In the genomic region with DNA sequence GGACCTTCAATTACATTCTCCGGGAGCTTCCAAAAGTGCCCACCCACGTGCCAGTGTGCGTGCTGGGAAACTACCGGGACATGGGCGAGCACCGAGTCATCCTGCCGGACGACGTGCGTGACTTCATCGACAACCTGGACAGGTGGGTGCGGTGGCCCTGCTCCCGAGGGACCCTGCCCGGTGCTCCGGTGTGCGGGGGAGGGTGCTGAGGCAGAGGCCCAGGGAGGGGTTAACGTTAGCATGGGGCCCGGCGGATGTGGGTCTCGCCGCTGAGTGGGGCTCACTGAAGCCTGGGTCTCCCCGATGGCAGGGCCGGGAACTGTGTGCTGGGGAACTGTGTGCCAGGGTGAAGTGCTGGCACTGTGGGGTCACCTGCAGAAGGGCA, we compare ENCODE assay signal across 20 cellular contexts. TPM values are rescaled to one million over a fixed set of nuclear protein-coding genes. Genes with fewer than 3 reads are reported as not detected.
DNase-seq lines count a peak whose midpoint lies in the region; ATAC-seq, FAIRE-seq and TF ChIP-seq lines count a peak whose summit lies in the region.
"Had no signal": no experiment of that assay in that cellular context is flagged by ENCODE, and none has a peak within 500 bp of the region (broad histone marks: within the 10 kb centered on the region; RNA-seq: fewer than 3 reads in every experiment).

No MANE protein-coding gene starts in this region.

- H3K4me3 Mint-ChIP-seq in glutamatergic neuron (ENCODE audit: unreplicated experiment) (no peak overlapping the region), MCF 10A (ENCODE audit: unreplicated experiment) (no peak overlapping the region)
- H3K4me3 Mint-ChIP-seq: CD4-positive, alpha-beta memory T cell had no signal

- H3K4me3 ChIP-seq in right atrium auricular region = no peak overlapping the region
- no peak overlapping the region for H3K4me3 ChIP-seq in HepG2 (replicated peaks in 1 of 3; ENCODE audit: insufficient read depth in 1 of 3, low read depth in 2 of 3, low read length in 3 of 3)
- H3K4me3 ChIP-seq: SJCRH30 had no signal

- TF ChIP-seq EP300 in HepG2 (IDR thresholded peaks at IDR 0.05; ENCODE audit: low read depth in 2 of 2, low read length in 2 of 2) (no peak), HepG2 (CRISPR knock-in tag; IDR thresholded peaks at IDR 0.05; ENCODE audit: borderline replicate concordance) (no peak)

- H3K4me1 ChIP-seq in right atrium auricular region = no peaks in the 10 kb centered on the region
- H3K4me1 ChIP-seq in HepG2 (ENCODE audit: insufficient read depth, low read length) = no peaks in the 10 kb centered on the region
- H3K4me1 ChIP-seq: SJCRH30 had no signal

- H3K9me3 Mint-ChIP-seq in glutamatergic neuron (ENCODE audit: unreplicated experiment) = peaks cover 12% of the 10 kb centered on the region
- no peaks in the 10 kb centered on the region for H3K9me3 Mint-ChIP-seq in MCF 10A (ENCODE audit: unreplicated experiment)
- H3K9me3 Mint-ChIP-seq: CD4-positive, alpha-beta memory T cell had no signal

- TF ChIP-seq CTCF in right atrium auricular region (IDR thresholded peaks at IDR 0.05) (no peak), glutamatergic neuron (IDR thresholded peaks at IDR 0.05; ENCODE audit: partially characterized antibody, unreplicated experiment) (no peak), HepG2 (CRISPR knock-in tag; IDR thresholded peaks at IDR 0.05) (no peak), MCF 10A (IDR thresholded peaks at IDR 0.05; ENCODE audit: unreplicated experiment) (no peak)

- no peak overlapping the region for H3K9ac ChIP-seq in HepG2 (ENCODE audit: insufficient read depth, low read depth, low read length)
- H3K9ac ChIP-seq: KMS-11 had no signal

- FAIRE-seq in HepG2 (lab: Jason Lieb, UNC) = no peak
- FAIRE-seq: GM12892, GM18507 had no signal

- peaks cover 18% of the 10 kb centered on the region for H3K27me3 Mint-ChIP-seq in glutamatergic neuron (ENCODE audit: unreplicated experiment)
- H3K27me3 Mint-ChIP-seq in MCF 10A (ENCODE audit: insufficient read depth, unreplicated experiment) = no peaks in the 10 kb centered on the region
- H3K27me3 Mint-ChIP-seq: CD4-positive, alpha-beta memory T cell had no signal

- peak; percentile 33 for DNase-seq in Right ventricle myocardium superior
- DNase-seq in right atrium auricular region (ENCODE audit: low spot score) = no peak
- DNase-seq in glutamatergic neuron = peak; percentile 14
- DNase-seq in HepG2 (ENCODE audit: low spot score) = no peak
- DNase-seq in stimulated activated CD4-positive, alpha-beta T cell treated with anti-CD3 and anti-CD28 coated beads, Interleukin-4, amount 100 ng/mL, for 24 hours = no peak
- DNase-seq in MCF 10A (ENCODE audit: unreplicated experiment) = no peak
- DNase-seq: 8988T, EL, NCI-H1417 treated with DMSO at 0.1 percent for 48 hours, NCI-H1930, NCI-H345, NCI-H524 treated with DMSO at 0.1 percent for 48 hours, RPMI8226, SJCRH30 had no signal

- no peak for ATAC-seq in Right ventricle myocardium superior (ENCODE audit: poor library complexity)
- ATAC-seq in HepG2 = no peak
- ATAC-seq in HG02970 (IDR thresholded peaks at IDR 0.05; ENCODE audit: low FRiP score, unreplicated experiment) = no peak
- no peak for ATAC-seq in GM19452 (IDR thresholded peaks at IDR 0.05; ENCODE audit: unreplicated experiment)

- H3K36me3 Mint-ChIP-seq in glutamatergic neuron (ENCODE audit: unreplicated experiment) (no peaks in the 10 kb centered on the region), MCF 10A (ENCODE audit: insufficient read depth, unreplicated experiment) (peaks cover 39% of the 10 kb centered on the region)

- H3K27ac Mint-ChIP-seq in glutamatergic neuron (ENCODE audit: unreplicated experiment) = no peak overlapping the region
- H3K27ac Mint-ChIP-seq in MCF 10A (ENCODE audit: low read depth, unreplicated experiment) = no peak overlapping the region
- H3K27ac Mint-ChIP-seq: CD4-positive, alpha-beta memory T cell had no signal

- TF ChIP-seq RAD21 in HepG2 (CRISPR knock-in tag; IDR thresholded peaks at IDR 0.05) = no peak

- H2AFZ ChIP-seq in HepG2 (ENCODE audit: low read length) = no peak overlapping the region

- H3K4me1 Mint-ChIP-seq in glutamatergic neuron (ENCODE audit: low read depth, unreplicated experiment) (peaks cover 5% of the 10 kb centered on the region), MCF 10A (ENCODE audit: insufficient read depth, unreplicated experiment) (no peaks in the 10 kb centered on the region)
- H3K4me1 Mint-ChIP-seq: CD4-positive, alpha-beta memory T cell had no signal

- no peaks in the 10 kb centered on the region for H4K20me1 ChIP-seq in HepG2 (ENCODE audit: insufficient read depth, low read length)

- TF ChIP-seq POLR2A in HepG2 (IDR thresholded peaks at IDR 0.05; ENCODE audit: insufficient read depth in 1 of 2, low read depth in 2 of 2, low read length in 2 of 2) = 0 out of 4 replicates have a peak, but pooled peaks of 1 of the 2 experiments have one; percentile 20

- no peaks in the 10 kb centered on the region for H3K27me3 ChIP-seq in right atrium auricular region
- H3K27me3 ChIP-seq in HepG2 (ENCODE audit: control insufficient read depth in 1 of 2, insufficient read depth in 2 of 2, low read length in 2 of 2) = no peaks in the 10 kb centered on the region
- H3K27me3 ChIP-seq: SJCRH30 had no signal

- H3K79me2 ChIP-seq in HepG2 (ENCODE audit: insufficient read depth, low read length) = no peaks in the 10 kb centered on the region

- no peak overlapping the region for H3K27ac ChIP-seq in right atrium auricular region
- H3K27ac ChIP-seq in HepG2 (ENCODE audit: extremely low read length, insufficient read depth, low read length) = no peak overlapping the region
- H3K27ac ChIP-seq: KMS-11, SJCRH30 had no signal

- in situ Hi-C loops in HepG2 (cut with HindIII; ENCODE audit: extremely low pct_ligation_motif_present, low pct_unique_long_range_greater_than_20kb) = no loop called here

- H3K9me3 ChIP-seq in right atrium auricular region (no peaks in the 10 kb centered on the region), HepG2 (ENCODE audit: low read length) (no peaks in the 10 kb centered on the region)
- H3K9me3 ChIP-seq: SJCRH30 had no signal

- H3K4me2 ChIP-seq in HepG2 (ENCODE audit: low read depth, low read length) = no peak overlapping the region
- H3K4me2 ChIP-seq: KMS-11 had no signal

- intact Hi-C loops in Right ventricle myocardium superior (cut with DNase I) = no loop called here
- intact Hi-C loops in HepG2 (cut with micrococcal nuclease; ENCODE audit: unreplicated experiment) = no loop called here
- intact Hi-C loops in MCF 10A (cut with micrococcal nuclease) = no loop called here

- WGBS in HepG2 (ENCODE audit: low lambda C conversion rate) = 99% methylated on average over 21 of the region's 23 CpGs

- H3K36me3 ChIP-seq in right atrium auricular region (peaks cover 54% of the 10 kb centered on the region), HepG2 (replicated peaks in 1 of 2; ENCODE audit: control insufficient read depth in 1 of 2, insufficient read depth in 2 of 2, low read length in 2 of 2) (peaks cover 36 to 59% of the 10 kb centered on the region in 2 experiments)

- POLR2A ChIA-PET in HepG2 (lab: Yijun Ruan, JAX) (no interaction called here), MCF 10A (lab: Yijun Ruan, JAX) (interaction anchor here (0.8 to 1.4 kb wide), 3 partner anchors 11 to 23 kb away, joined by 3 to 5 read pairs (median 5); no protein-coding TSS in a partner anchor)

- BruUV-seq in HepG2 (replicated peaks; lab: Mats Ljungman, UMichigan) (no TSS peak), MCF 10A (replicated peaks; lab: Mats Ljungman, UMichigan) (no TSS peak)

- CTCF ChIA-PET in HepG2 (lab: Yijun Ruan, JAX; ENCODE audit: low intra/inter-chr PET ratio, low total read pairs) (no interaction called here), MCF 10A (lab: Yijun Ruan, JAX) (interaction anchor here (0.6 to 1.0 kb wide), 3 partner anchors 9 to 103 kb away, joined by 3 read pairs; no protein-coding TSS in a partner anchor)

RNA-seq across cellular contexts. Expression of gene AJM1, which starts 10.6 kb away (rescaled TPM):
- total RNA-seq in Right ventricle myocardium superior (7.3 TPM), right atrium auricular region (1 to 10 TPM; 2.7 to 3.0 TPM), glutamatergic neuron (ENCODE audit: unreplicated experiment) (15.3 TPM), HepG2 (2016; rRNA removed; fragmentation: Illumina TruSeq; extraction: Trizol) (0.48 and 1.1 TPM in 2 replicates), MCF 10A (2022) (5.6 and 5.7 TPM in 2 replicates)
- total RNA-seq in HepG2 (2016; cell fraction: cytosol; rRNA removed; fragmentation: Illumina TruSeq; extraction: Trizol; ENCODE audit: low read depth) = 0.61 and 0.71 TPM in 2 replicates
- total RNA-seq in HepG2 (2016; cell fraction: insoluble cytoplasmic fraction; rRNA removed; fragmentation: Illumina TruSeq; extraction: Trizol) = 0.30 and 1.00 TPM in 2 replicates
- 0.59 and 0.90 TPM in 2 replicates for total RNA-seq in HepG2 (2016; cell fraction: membrane; rRNA removed; fragmentation: Illumina TruSeq; extraction: Trizol)
- total RNA-seq in HepG2 (2016; cell fraction: nucleus; rRNA removed; fragmentation: Illumina TruSeq; extraction: Trizol) = 1.0 TPM in 2 replicates
- 1.2 and 1.4 TPM in 2 replicates for polyA plus RNA-seq in HepG2 (2011; rRNA removed)
- 0.45 and 0.97 TPM in 2 replicates for polyA plus RNA-seq in HepG2 (2011; cell fraction: cytosol; rRNA removed)
- polyA plus RNA-seq in HepG2 (2011; cell fraction: nucleus; rRNA removed) = 22.1 and 27.9 TPM in 2 replicates
- 2.2 TPM in 2 replicates for polyA plus RNA-seq in HepG2 (2012)
- polyA plus RNA-seq in HepG2 (2016; cell fraction: cytosol; fragmentation: Illumina TruSeq; extraction: Trizol; ENCODE audit: low read depth) = 0.40 and 0.78 TPM in 2 replicates
- 0.61 and 0.74 TPM in 2 replicates for polyA plus RNA-seq in HepG2 (2016; cell fraction: insoluble cytoplasmic fraction; fragmentation: Illumina TruSeq; extraction: Trizol; ENCODE audit: low read depth)
- 0.52 and 0.76 TPM in 2 replicates for polyA plus RNA-seq in HepG2 (2016; cell fraction: membrane; fragmentation: Illumina TruSeq; extraction: Trizol; ENCODE audit: low read depth)
- 4.1 and 4.6 TPM in 2 replicates for polyA plus RNA-seq in HepG2 (2016; cell fraction: nucleus; fragmentation: Illumina TruSeq; extraction: Trizol; ENCODE audit: insufficient read depth, low read depth)
- 0.77 and 1.1 TPM in 2 replicates for polyA minus RNA-seq in HepG2 (2011; rRNA and poly(A)+ RNA removed; ENCODE audit: low replicate concordance)
- polyA minus RNA-seq in HepG2 (2011; cell fraction: cytosol; rRNA and poly(A)+ RNA removed) = 1.5 and 1.8 TPM in 2 replicates
- 3.0 and 3.3 TPM in 2 replicates for polyA minus RNA-seq in HepG2 (2011; cell fraction: nucleus; rRNA and poly(A)+ RNA removed)

RNA-seq across cellular contexts. Expression of gene PHPT1, which starts 17.5 kb away (rescaled TPM):
- 345 TPM for total RNA-seq in Right ventricle myocardium superior
- total RNA-seq in right atrium auricular region = 100 to 1,000 TPM; 140 to 154 TPM
- 101 TPM for total RNA-seq in glutamatergic neuron (ENCODE audit: unreplicated experiment)
- 155 and 192 TPM in 2 replicates for total RNA-seq in HepG2 (2016; rRNA removed; fragmentation: Illumina TruSeq; extraction: Trizol)
- total RNA-seq in HepG2 (2016; cell fraction: cytosol; rRNA removed; fragmentation: Illumina TruSeq; extraction: Trizol; ENCODE audit: low read depth) = 102 and 115 TPM in 2 replicates
- total RNA-seq in HepG2 (2016; cell fraction: insoluble cytoplasmic fraction; rRNA removed; fragmentation: Illumina TruSeq; extraction: Trizol) = 166 and 201 TPM in 2 replicates
- total RNA-seq in HepG2 (2016; cell fraction: membrane; rRNA removed; fragmentation: Illumina TruSeq; extraction: Trizol) = 119 and 147 TPM in 2 replicates
- total RNA-seq in HepG2 (2016; cell fraction: nucleus; rRNA removed; fragmentation: Illumina TruSeq; extraction: Trizol) = 76.8 and 86.8 TPM in 2 replicates
- 184 and 189 TPM in 2 replicates for polyA plus RNA-seq in HepG2 (2011; rRNA removed)
- 184 and 289 TPM in 2 replicates for polyA plus RNA-seq in HepG2 (2011; cell fraction: cytosol; rRNA removed)
- 352 and 483 TPM in 2 replicates for polyA plus RNA-seq in HepG2 (2011; cell fraction: nucleus; rRNA removed)
- 109 and 121 TPM in 2 replicates for polyA plus RNA-seq in HepG2 (2012)
- 97.4 and 122 TPM in 2 replicates for polyA plus RNA-seq in HepG2 (2016; cell fraction: cytosol; fragmentation: Illumina TruSeq; extraction: Trizol; ENCODE audit: low read depth)
- polyA plus RNA-seq in HepG2 (2016; cell fraction: insoluble cytoplasmic fraction; fragmentation: Illumina TruSeq; extraction: Trizol; ENCODE audit: low read depth) = 136 and 146 TPM in 2 replicates
- polyA plus RNA-seq in HepG2 (2016; cell fraction: membrane; fragmentation: Illumina TruSeq; extraction: Trizol; ENCODE audit: low read depth) = 95.2 and 109 TPM in 2 replicates
- polyA plus RNA-seq in HepG2 (2016; cell fraction: nucleus; fragmentation: Illumina TruSeq; extraction: Trizol; ENCODE audit: insufficient read depth, low read depth) = 167 and 176 TPM in 2 replicates
- polyA minus RNA-seq in HepG2 (2011; rRNA and poly(A)+ RNA removed; ENCODE audit: low replicate concordance) = 32.0 and 34.3 TPM in 2 replicates
- polyA minus RNA-seq in HepG2 (2011; cell fraction: cytosol; rRNA and poly(A)+ RNA removed) = 21.5 and 26.7 TPM in 2 replicates
- 33.4 and 39.9 TPM in 2 replicates for polyA minus RNA-seq in HepG2 (2011; cell fraction: nucleus; rRNA and poly(A)+ RNA removed)
- total RNA-seq in MCF 10A (2022) = 173 and 193 TPM in 2 replicates

RNA-seq across cellular contexts. Expression of gene MAMDC4, which starts 20.4 kb away (rescaled TPM):
- total RNA-seq in Right ventricle myocardium superior = 13.2 TPM
- 1 to 10 TPM; 1.7 to 2.0 TPM for total RNA-seq in right atrium auricular region
- total RNA-seq in glutamatergic neuron (ENCODE audit: unreplicated experiment) = 17.6 TPM
- 1.2 and 6.0 TPM in 2 replicates for total RNA-seq in HepG2 (2016; rRNA removed; fragmentation: Illumina TruSeq; extraction: Trizol)
- 1.7 and 2.2 TPM in 2 replicates for total RNA-seq in HepG2 (2016; cell fraction: cytosol; rRNA removed; fragmentation: Illumina TruSeq; extraction: Trizol; ENCODE audit: low read depth)
- total RNA-seq in HepG2 (2016; cell fraction: insoluble cytoplasmic fraction; rRNA removed; fragmentation: Illumina TruSeq; extraction: Trizol) = 1.0 and 7.5 TPM in 2 replicates
- 0.83 and 1.1 TPM in 2 replicates for total RNA-seq in HepG2 (2016; cell fraction: membrane; rRNA removed; fragmentation: Illumina TruSeq; extraction: Trizol)
- total RNA-seq in HepG2 (2016; cell fraction: nucleus; rRNA removed; fragmentation: Illumina TruSeq; extraction: Trizol) = 7.7 and 10.7 TPM in 2 replicates
- polyA plus RNA-seq in HepG2 (2011; rRNA removed) = 6.8 and 7.9 TPM in 2 replicates
- polyA plus RNA-seq in HepG2 (2011; cell fraction: cytosol; rRNA removed) = 1.2 and 2.6 TPM in 2 replicates
- polyA plus RNA-seq in HepG2 (2011; cell fraction: nucleus; rRNA removed) = 170 and 232 TPM in 2 replicates
- 6.5 and 6.7 TPM in 2 replicates for polyA plus RNA-seq in HepG2 (2012)
- 0.48 and 0.49 TPM in 2 replicates for polyA plus RNA-seq in HepG2 (2016; cell fraction: cytosol; fragmentation: Illumina TruSeq; extraction: Trizol; ENCODE audit: low read depth)
- polyA plus RNA-seq in HepG2 (2016; cell fraction: insoluble cytoplasmic fraction; fragmentation: Illumina TruSeq; extraction: Trizol; ENCODE audit: low read depth) = 1.2 and 1.3 TPM in 2 replicates
- polyA plus RNA-seq in HepG2 (2016; cell fraction: membrane; fragmentation: Illumina TruSeq; extraction: Trizol; ENCODE audit: low read depth) = 0.57 and 0.68 TPM in 2 replicates
- polyA plus RNA-seq in HepG2 (2016; cell fraction: nucleus; fragmentation: Illumina TruSeq; extraction: Trizol; ENCODE audit: insufficient read depth, low read depth) = 32.1 and 33.9 TPM in 2 replicates
- 0.96 and 2.4 TPM in 2 replicates for polyA minus RNA-seq in HepG2 (2011; rRNA and poly(A)+ RNA removed; ENCODE audit: low replicate concordance)
- 0.69 and 1.2 TPM in 2 replicates for polyA minus RNA-seq in HepG2 (2011; cell fraction: cytosol; rRNA and poly(A)+ RNA removed)
- 8.8 and 10.9 TPM in 2 replicates for polyA minus RNA-seq in HepG2 (2011; cell fraction: nucleus; rRNA and poly(A)+ RNA removed)
- total RNA-seq in MCF 10A (2022) = 11.8 and 14.1 TPM in 2 replicates
- polyA plus RNA-seq: CD4-positive, alpha-beta memory T cell had no signal

RNA-seq across cellular contexts. Expression of gene RABL6, which starts 24.0 kb away (rescaled TPM):
- 68.0 TPM for total RNA-seq in Right ventricle myocardium superior
- 10 to 100 TPM; 48.4 to 61.7 TPM for total RNA-seq in right atrium auricular region
- 149 TPM for total RNA-seq in glutamatergic neuron (ENCODE audit: unreplicated experiment)
- total RNA-seq in HepG2 (2016; rRNA removed; fragmentation: Illumina TruSeq; extraction: Trizol) = 66.4 and 81.5 TPM in 2 replicates
- 37.0 and 38.7 TPM in 2 replicates for total RNA-seq in HepG2 (2016; cell fraction: cytosol; rRNA removed; fragmentation: Illumina TruSeq; extraction: Trizol; ENCODE audit: low read depth)
- 54.7 and 84.6 TPM in 2 replicates for total RNA-seq in HepG2 (2016; cell fraction: insoluble cytoplasmic fraction; rRNA removed; fragmentation: Illumina TruSeq; extraction: Trizol)
- 88.7 and 91.1 TPM in 2 replicates for total RNA-seq in HepG2 (2016; cell fraction: membrane; rRNA removed; fragmentation: Illumina TruSeq; extraction: Trizol)
- 50.3 and 58.9 TPM in 2 replicates for total RNA-seq in HepG2 (2016; cell fraction: nucleus; rRNA removed; fragmentation: Illumina TruSeq; extraction: Trizol)
- polyA plus RNA-seq in HepG2 (2011; rRNA removed) = 125 and 139 TPM in 2 replicates
- polyA plus RNA-seq in HepG2 (2011; cell fraction: cytosol; rRNA removed) = 72.4 and 105 TPM in 2 replicates
- polyA plus RNA-seq in HepG2 (2011; cell fraction: nucleus; rRNA removed) = 222 and 282 TPM in 2 replicates
- 114 and 126 TPM in 2 replicates for polyA plus RNA-seq in HepG2 (2012)
- polyA plus RNA-seq in HepG2 (2016; cell fraction: cytosol; fragmentation: Illumina TruSeq; extraction: Trizol; ENCODE audit: low read depth) = 45.2 and 45.6 TPM in 2 replicates
- 68.3 and 84.3 TPM in 2 replicates for polyA plus RNA-seq in HepG2 (2016; cell fraction: insoluble cytoplasmic fraction; fragmentation: Illumina TruSeq; extraction: Trizol; ENCODE audit: low read depth)
- 80.1 and 85.2 TPM in 2 replicates for polyA plus RNA-seq in HepG2 (2016; cell fraction: membrane; fragmentation: Illumina TruSeq; extraction: Trizol; ENCODE audit: low read depth)
- polyA plus RNA-seq in HepG2 (2016; cell fraction: nucleus; fragmentation: Illumina TruSeq; extraction: Trizol; ENCODE audit: insufficient read depth, low read depth) = 135 and 137 TPM in 2 replicates
- polyA minus RNA-seq in HepG2 (2011; rRNA and poly(A)+ RNA removed; ENCODE audit: low replicate concordance) = 117 and 139 TPM in 2 replicates
- 60.1 and 64.7 TPM in 2 replicates for polyA minus RNA-seq in HepG2 (2011; cell fraction: cytosol; rRNA and poly(A)+ RNA removed)
- 67.3 and 68.4 TPM in 2 replicates for polyA minus RNA-seq in HepG2 (2011; cell fraction: nucleus; rRNA and poly(A)+ RNA removed)
- total RNA-seq in MCF 10A (2022) = 77.8 and 84.2 TPM in 2 replicates

RNA-seq across cellular contexts. Expression of gene EDF1, which starts 34.4 kb away (rescaled TPM):
- 325 TPM for total RNA-seq in Right ventricle myocardium superior
- 100 to 1,000 TPM; 329 to 428 TPM for total RNA-seq in right atrium auricular region
- 343 TPM for total RNA-seq in glutamatergic neuron (ENCODE audit: unreplicated experiment)
- 379 and 474 TPM in 2 replicates for total RNA-seq in HepG2 (2016; rRNA removed; fragmentation: Illumina TruSeq; extraction: Trizol)
- 152 and 180 TPM in 2 replicates for total RNA-seq in HepG2 (2016; cell fraction: cytosol; rRNA removed; fragmentation: Illumina TruSeq; extraction: Trizol; ENCODE audit: low read depth)
- total RNA-seq in HepG2 (2016; cell fraction: insoluble cytoplasmic fraction; rRNA removed; fragmentation: Illumina TruSeq; extraction: Trizol) = 390 and 529 TPM in 2 replicates
- total RNA-seq in HepG2 (2016; cell fraction: membrane; rRNA removed; fragmentation: Illumina TruSeq; extraction: Trizol) = 186 and 193 TPM in 2 replicates
- 157 and 160 TPM in 2 replicates for total RNA-seq in HepG2 (2016; cell fraction: nucleus; rRNA removed; fragmentation: Illumina TruSeq; extraction: Trizol)
- polyA plus RNA-seq in HepG2 (2011; rRNA removed) = 235 and 269 TPM in 2 replicates
- polyA plus RNA-seq in HepG2 (2011; cell fraction: cytosol; rRNA removed) = 392 and 430 TPM in 2 replicates
- polyA plus RNA-seq in HepG2 (2011; cell fraction: nucleus; rRNA removed) = 129 and 177 TPM in 2 replicates
- polyA plus RNA-seq in HepG2 (2012) = 257 and 326 TPM in 2 replicates
- polyA plus RNA-seq in HepG2 (2016; cell fraction: cytosol; fragmentation: Illumina TruSeq; extraction: Trizol; ENCODE audit: low read depth) = 191 and 202 TPM in 2 replicates
- 553 and 620 TPM in 2 replicates for polyA plus RNA-seq in HepG2 (2016; cell fraction: insoluble cytoplasmic fraction; fragmentation: Illumina TruSeq; extraction: Trizol; ENCODE audit: low read depth)
- polyA plus RNA-seq in HepG2 (2016; cell fraction: membrane; fragmentation: Illumina TruSeq; extraction: Trizol; ENCODE audit: low read depth) = 198 and 200 TPM in 2 replicates
- 307 and 322 TPM in 2 replicates for polyA plus RNA-seq in HepG2 (2016; cell fraction: nucleus; fragmentation: Illumina TruSeq; extraction: Trizol; ENCODE audit: insufficient read depth, low read depth)
- polyA minus RNA-seq in HepG2 (2011; rRNA and poly(A)+ RNA removed; ENCODE audit: low replicate concordance) = 34.3 and 99.7 TPM in 2 replicates
- 87.8 and 91.0 TPM in 2 replicates for polyA minus RNA-seq in HepG2 (2011; cell fraction: cytosol; rRNA and poly(A)+ RNA removed)
- 84.2 and 94.6 TPM in 2 replicates for polyA minus RNA-seq in HepG2 (2011; cell fraction: nucleus; rRNA and poly(A)+ RNA removed)
- 480 and 581 TPM in 2 replicates for total RNA-seq in MCF 10A (2022)

Comparison
In these comparisons a context has a peak if more than half of its experiments do, and no peak if none do; other contexts are left out.
1. DNase-seq: peak in Right ventricle myocardium superior (single experiment) and glutamatergic neuron (single experiment); none in right atrium auricular region (single experiment), HepG2 (single experiment), stimulated activated CD4-positive, alpha-beta T cell treated with anti-CD3 and anti-CD28 coated beads, Interleukin-4, amount 100 ng/mL, for 24 hours (single experiment) and MCF 10A (single experiment).